Comparison of ENCODE assay signal across 9 cellular contexts in genomic region chr11:110128161-110128560, GRCh38. TPM values are rescaled to one million over a fixed set of nuclear protein-coding genes. Genes with fewer than 3 reads are reported as not detected.
DNase-seq lines count a peak whose midpoint lies in the region; ATAC-seq and TF ChIP-seq lines count a peak whose summit lies in the region.
"Had no signal": no experiment of that assay in that cellular context is flagged by ENCODE, and none has a peak within 500 bp of the region (broad histone marks: within the 10 kb centered on the region; RNA-seq: fewer than 3 reads in every experiment).

No MANE protein-coding gene starts in this region.

- DNase-seq in HCEC 1CT (peak; percentile 49), NCI-H82 (lab: John Stamatoyannopoulos, UW) (peak; percentile 67), fibroblast of gingiva (ENCODE audit: low read depth) (peak; percentile 82), osteocyte (ENCODE audit: extremely low spot score, unreplicated experiment) (no peak)
- DNase-seq: activated CD4-positive, alpha-beta memory T cell treated with anti-CD3 and anti-CD28 coated beads, Interleukin-2, amount 10 ng/mL, durations not matched to agents 7 days and 5 days had no signal

- H3K27me3 Mint-ChIP-seq in osteocyte (ENCODE audit: unreplicated experiment), result no peaks in the 10 kb centered on the region

- TF ChIP-seq CTCF in osteocyte (IDR thresholded peaks at IDR 0.05), result no peak

- H3K9me3 Mint-ChIP-seq in osteocyte (ENCODE audit: unreplicated experiment), result peaks cover 8% of the 10 kb centered on the region
- H3K9me3 Mint-ChIP-seq: activated CD4-positive, alpha-beta memory T cell treated with anti-CD3 and anti-CD28 coated beads, Interleukin-2, amount 10 ng/mL, durations not matched to agents 7 days and 5 days had no signal

- peak overlapping the region; percentile 23 for H3K4me3 Mint-ChIP-seq in osteocyte (ENCODE audit: unreplicated experiment)
- H3K4me3 Mint-ChIP-seq: activated CD4-positive, alpha-beta memory T cell treated with anti-CD3 and anti-CD28 coated beads, Interleukin-2, amount 10 ng/mL, durations not matched to agents 7 days and 5 days had no signal

- peak overlapping the region; percentile 79 for H3K27ac Mint-ChIP-seq in osteocyte (ENCODE audit: unreplicated experiment)
- H3K27ac Mint-ChIP-seq: activated CD4-positive, alpha-beta memory T cell treated with anti-CD3 and anti-CD28 coated beads, Interleukin-2, amount 10 ng/mL, durations not matched to agents 7 days and 5 days had no signal

- H3K4me1 Mint-ChIP-seq in osteocyte (ENCODE audit: unreplicated experiment), result peaks cover 40% of the 10 kb centered on the region
- H3K4me1 Mint-ChIP-seq: activated CD4-positive, alpha-beta memory T cell treated with anti-CD3 and anti-CD28 coated beads, Interleukin-2, amount 10 ng/mL, durations not matched to agents 7 days and 5 days had no signal

- ATAC-seq in HG03521 (IDR thresholded peaks at IDR 0.05; ENCODE audit: unreplicated experiment) (no peak), GM18519 (IDR thresholded peaks at IDR 0.05; ENCODE audit: low FRiP score, unreplicated experiment) (no peak), HG02678 (IDR thresholded peaks at IDR 0.05; ENCODE audit: unreplicated experiment) (no peak), HG03469 (IDR thresholded peaks at IDR 0.05; ENCODE audit: unreplicated experiment) (no peak)

- peaks cover 6% of the 10 kb centered on the region for H3K36me3 Mint-ChIP-seq in osteocyte (ENCODE audit: unreplicated experiment)

RNA-seq across cellular contexts. Expression of gene ZC3H12C, which starts 35.0 kb away (rescaled TPM):
- total RNA-seq in osteocyte, result 9.7 and 10.2 TPM in 2 replicates
